ENCODE assay signal across 21 cellular contexts in the genomic region with DNA sequence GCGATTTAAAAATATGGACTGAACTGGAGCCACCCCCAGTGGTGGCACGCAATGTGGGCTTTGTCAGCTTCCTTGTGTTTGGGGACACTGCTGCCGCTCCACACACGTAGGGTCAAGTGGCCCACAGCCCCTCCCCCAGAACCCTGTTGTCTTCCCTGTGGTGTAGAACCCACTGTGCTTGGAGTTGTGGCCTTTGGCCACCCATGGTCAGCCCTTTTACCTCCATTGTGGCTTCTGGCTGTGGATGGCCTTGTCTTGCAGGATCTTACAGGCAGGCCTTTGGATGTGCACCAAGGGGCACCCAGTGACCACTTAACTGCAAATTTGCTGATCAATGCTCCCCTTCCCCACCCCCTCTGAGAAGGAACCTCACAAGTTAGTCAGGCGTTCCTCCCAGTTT. TPM values are rescaled to one million over a fixed set of nuclear protein-coding genes. Genes with fewer than 3 reads are reported as not detected.
DNase-seq lines count a peak whose midpoint lies in the region; ATAC-seq, FAIRE-seq and TF ChIP-seq lines count a peak whose summit lies in the region.
"Had no signal": no experiment of that assay in that cellular context is flagged by ENCODE, and none has a peak within 500 bp of the region (broad histone marks: within the 10 kb centered on the region; RNA-seq: fewer than 3 reads in every experiment).

No MANE protein-coding gene starts in this region.

- no peak overlapping the region for H2BK5ac ChIP-seq in neuronal stem cell (ENCODE audit: low read length)

- no peak overlapping the region for H2AFZ ChIP-seq in neuronal stem cell (ENCODE audit: low read length)

- no peak for TF ChIP-seq POLR2A in H54 (IDR thresholded peaks at IDR 0.05; ENCODE audit: low read depth, low read length)

- peak overlapping the region; percentile 14 for H3K23ac ChIP-seq in neuronal stem cell (ENCODE audit: low read depth, low read length, poor library complexity)

- no peaks in the 10 kb centered on the region for H3K9me3 Mint-ChIP-seq in CD4-positive, alpha-beta T cell
- H3K9me3 Mint-ChIP-seq in WTC11, result no peaks in the 10 kb centered on the region
- H3K9me3 Mint-ChIP-seq in CD8-positive, alpha-beta T cell, result no peaks in the 10 kb centered on the region

- FAIRE-seq in kidney (lab: Jason Lieb, UNC) (no peak), H54 (lab: Jason Lieb, UNC) (no peak), urothelium cell line (lab: Jason Lieb, UNC) (no peak)
- FAIRE-seq: A204.1, D721Med, HepG2 had no signal

- H2BK120ac ChIP-seq in neuronal stem cell (ENCODE audit: low read depth, low read length), result no peak overlapping the region

- peaks cover 26% of the 10 kb centered on the region for H3K36me3 Mint-ChIP-seq in CD4-positive, alpha-beta T cell (ENCODE audit: low read depth)
- H3K36me3 Mint-ChIP-seq in WTC11, result no peaks in the 10 kb centered on the region
- peaks cover 19% of the 10 kb centered on the region for H3K36me3 Mint-ChIP-seq in CD8-positive, alpha-beta T cell

- peaks cover 28% of the 10 kb centered on the region for H3K4me1 Mint-ChIP-seq in CD4-positive, alpha-beta T cell (ENCODE audit: low read depth)
- H3K4me1 Mint-ChIP-seq in WTC11, result peaks cover 81% of the 10 kb centered on the region
- H3K4me1 Mint-ChIP-seq in CD8-positive, alpha-beta T cell (ENCODE audit: low read depth), result peaks cover 32% of the 10 kb centered on the region

- H2AK5ac ChIP-seq in neuronal stem cell (ENCODE audit: low read depth, low read length), result peak overlapping the region; percentile 67

- H3K4me3 ChIP-seq in kidney (ENCODE audit: low read length in 2 of 2), result no peak overlapping the region
- no peak overlapping the region for H3K4me3 ChIP-seq in neuronal stem cell (ENCODE audit: low read length in 2 of 2)
- no peak overlapping the region for H3K4me3 ChIP-seq in CD8-positive, alpha-beta T cell (ENCODE audit: low read depth, low read length)

- no peaks in the 10 kb centered on the region for H3K27me3 Mint-ChIP-seq in CD4-positive, alpha-beta T cell
- no peaks in the 10 kb centered on the region for H3K27me3 Mint-ChIP-seq in WTC11 (ENCODE audit: low read depth)
- H3K27me3 Mint-ChIP-seq in CD8-positive, alpha-beta T cell (ENCODE audit: low read depth), result peaks cover 10% of the 10 kb centered on the region

- POLR2A ChIA-PET in CD4-positive, alpha-beta T cell (lab: Charles Lee), result interaction anchor here (0.6 kb wide), 1 partner anchor 625 kb away, joined by 3 read pairs; no protein-coding TSS in a partner anchor
- POLR2A ChIA-PET in WTC11 (lab: Charles Lee), result no interaction called here
- POLR2A ChIA-PET in CD8-positive, alpha-beta T cell (lab: Charles Lee), result no interaction called here

- no peak for ATAC-seq in CD4-positive, alpha-beta T cell (ENCODE audit: poor library complexity)
- no peak for ATAC-seq in WTC11
- no peak for ATAC-seq in GM18873 (IDR thresholded peaks at IDR 0.05; ENCODE audit: low FRiP score, unreplicated experiment)
- no peak for ATAC-seq in CD8-positive, alpha-beta T cell
- ATAC-seq: HCT116, HepG2 had no signal

- no peaks in the 10 kb centered on the region for H3K9me3 ChIP-seq in CD4-positive, alpha-beta T cell (ENCODE audit: control insufficient read depth, low read length)
- H3K9me3 ChIP-seq in kidney (ENCODE audit: control insufficient read depth in 1 of 2, low read length in 2 of 2) (no peaks in the 10 kb centered on the region), neuronal stem cell (replicated peaks in 1 of 2; ENCODE audit: control insufficient read depth in 2 of 2, insufficient read depth in 1 of 2, low read depth in 1 of 2, low read length in 2 of 2) (no peaks in the 10 kb centered on the region)
- H3K9me3 ChIP-seq in CD8-positive, alpha-beta T cell (ENCODE audit: low read length), result no peaks in the 10 kb centered on the region
- H3K9me3 ChIP-seq: SK-N-SH had no signal

- no peaks in the 10 kb centered on the region for H3K27me3 ChIP-seq in CD4-positive, alpha-beta T cell (ENCODE audit: control insufficient read depth, insufficient read depth, low read length)
- H3K27me3 ChIP-seq in neuronal stem cell (ENCODE audit: control insufficient read depth in 3 of 3, insufficient read depth in 3 of 3, low read depth in 1 of 3, low read length in 3 of 3), result no peaks in the 10 kb centered on the region
- H3K27me3 ChIP-seq in CD8-positive, alpha-beta T cell (ENCODE audit: insufficient read depth, low read length), result no peaks in the 10 kb centered on the region

- H3K79me1 ChIP-seq in neuronal stem cell (ENCODE audit: low read depth, low read length), result peaks cover 5% of the 10 kb centered on the region

- intact Hi-C loops in CD4-positive, alpha-beta T cell (cut with DNase I, micrococcal nuclease), result loop anchor here in 1 of 2 experiments (5.0 kb wide), 1 partner anchor 111 kb away; no protein-coding TSS in a partner anchor
- intact Hi-C loops in kidney (cut with DNase I), result no loop called here
- intact Hi-C loops in CD8-positive, alpha-beta T cell (cut with DNase I, micrococcal nuclease), result no loop called here

- peak overlapping the region; percentile 50 for H3K18ac ChIP-seq in neuronal stem cell (ENCODE audit: low read length)

- no peak overlapping the region for H3K14ac ChIP-seq in neuronal stem cell (ENCODE audit: low read length)

- TF ChIP-seq CTCF in CD4-positive, alpha-beta T cell (IDR thresholded peaks at IDR 0.05), result no peak
- TF ChIP-seq CTCF in WTC11 (IDR thresholded peaks at IDR 0.05), result no peak
- no peak for TF ChIP-seq CTCF in kidney (IDR thresholded peaks at IDR 0.05; ENCODE audit: borderline replicate concordance, extremely low read depth, insufficient read depth)
- no peak for TF ChIP-seq CTCF in CD8-positive, alpha-beta T cell (IDR thresholded peaks at IDR 0.05)

- H3K4me1 ChIP-seq in kidney (ENCODE audit: control insufficient read depth in 1 of 2, insufficient read depth in 1 of 2, low read depth in 1 of 2, low read length in 2 of 2) (peaks cover 16 to 22% of the 10 kb centered on the region in 2 donors), neuronal stem cell (ENCODE audit: control insufficient read depth in 2 of 2, insufficient read depth in 1 of 2, low read depth in 1 of 2, low read length in 2 of 2) (peaks cover 23 to 30% of the 10 kb centered on the region in 2 donors)
- H3K4me1 ChIP-seq in CD8-positive, alpha-beta T cell (ENCODE audit: insufficient read depth, low read length), result peaks cover 27% of the 10 kb centered on the region

- H2BK15ac ChIP-seq in neuronal stem cell (ENCODE audit: low read length), result no peak overlapping the region

- no CpG with 5 or more reads among the region's 5 CpGs for WGBS in neuronal stem cell (ENCODE audit: extremely low coverage in 2 of 2, insufficient read length in 2 of 2, insufficient replicate concordance in 1 of 2), 2 donors

- H4K8ac ChIP-seq in neuronal stem cell (ENCODE audit: low read depth, low read length), result no peak overlapping the region

- CTCF ChIA-PET in CD4-positive, alpha-beta T cell (lab: Charles Lee), result no interaction called here
- CTCF ChIA-PET in WTC11 (lab: Charles Lee), result interaction anchor here (0.7 to 2.5 kb wide), 5 partner anchors 19 to 228 kb away, joined by 3 to 10 read pairs (median 6); no protein-coding TSS in a partner anchor
- CTCF ChIA-PET in CD8-positive, alpha-beta T cell (lab: Charles Lee), result interaction anchor here (0.8 kb wide), 1 partner anchor 19 kb away, joined by 3 read pairs; no protein-coding TSS in a partner anchor

- no peak for DNase-seq in CD4-positive, alpha-beta T cell
- DNase-seq in WTC11 (ENCODE audit: low spot score) (no peak), kidney (peak; percentile 52), neuronal stem cell (ENCODE audit: low spot score) (no peak), H54 (ENCODE audit: insufficient read length, low spot score) (no peak), urothelium cell line (ENCODE audit: low spot score) (no peak)
- DNase-seq in CD8-positive, alpha-beta T cell, result no peak
- DNase-seq: KBM-7, NCI-H187, NCI-H2107, NCI-H510A treated with DMSO at 0.1 percent for 48 hours, NCI-H82, OCI-M1, SHP77, SK-N-SH had no signal

- no peak overlapping the region for H3K27ac Mint-ChIP-seq in CD4-positive, alpha-beta T cell
- peak overlapping the region; percentile 39; the same call in 1 of the 2 replicates for H3K27ac Mint-ChIP-seq in WTC11
- H3K27ac Mint-ChIP-seq in CD8-positive, alpha-beta T cell, result no peak overlapping the region

- H4K91ac ChIP-seq in neuronal stem cell (ENCODE audit: low read depth, low read length, poor library complexity), result no peak overlapping the region

- no peak overlapping the region for H3K27ac ChIP-seq in CD4-positive, alpha-beta T cell (ENCODE audit: low read depth, low read length)
- H3K27ac ChIP-seq in kidney (ENCODE audit: low read depth in 2 of 2, low read length in 2 of 2) (no peak overlapping the region), neuronal stem cell (replicated peaks; ENCODE audit: low read length) (no peak overlapping the region)
- H3K27ac ChIP-seq in CD8-positive, alpha-beta T cell (ENCODE audit: low read depth, low read length), result no peak overlapping the region

- peak overlapping the region; percentile 18 for H3K4me3 Mint-ChIP-seq in CD4-positive, alpha-beta T cell
- H3K4me3 Mint-ChIP-seq in WTC11, result no peak overlapping the region
- H3K4me3 Mint-ChIP-seq in CD8-positive, alpha-beta T cell, result no peak overlapping the region

- H3K9ac ChIP-seq in kidney (ENCODE audit: low read length in 2 of 2) (no peak overlapping the region), neuronal stem cell (ENCODE audit: low read depth, low read length, poor library complexity) (no peak overlapping the region)
- H3K9ac ChIP-seq: SK-N-SH had no signal

- no peak overlapping the region for H3K4ac ChIP-seq in neuronal stem cell (ENCODE audit: low read length)

- H2BK12ac ChIP-seq in neuronal stem cell (ENCODE audit: low read length), result no peak overlapping the region

- no peak overlapping the region for H3K4me2 ChIP-seq in neuronal stem cell (ENCODE audit: insufficient read depth, low read length, poor library complexity, severe bottlenecking)
- H3K4me2 ChIP-seq: SK-N-SH had no signal

- no peaks in the 10 kb centered on the region for H3K36me3 ChIP-seq in kidney (ENCODE audit: control insufficient read depth in 1 of 2, insufficient read depth in 2 of 2, low read length in 2 of 2)
- peaks cover 0 to 17% of the 10 kb centered on the region in 2 donors for H3K36me3 ChIP-seq in neuronal stem cell (replicated peaks in 1 of 2; ENCODE audit: control insufficient read depth in 2 of 2, insufficient read depth in 2 of 2, low read length in 2 of 2)
- H3K36me3 ChIP-seq in CD8-positive, alpha-beta T cell (ENCODE audit: insufficient read depth, low read length), result no peaks in the 10 kb centered on the region

RNA-seq across cellular contexts. Expression of a gene that starts 2.0 kb away (rescaled TPM):
- total RNA-seq in CD4-positive, alpha-beta T cell, result 100 to 1,000 TPM; 122 to 124 TPM
- total RNA-seq in WTC11 (2021) (46.6 to 62.9 TPM (median 48.2 TPM) in 3 replicates), kidney (57.1 TPM)
- polyA plus RNA-seq in kidney (ENCODE audit: insufficient read depth, low read depth, low replicate concordance), result 36.4 TPM
- 30.6 TPM for polyA plus RNA-seq in neuronal stem cell (2013, experiment 1 of 2)
- polyA plus RNA-seq in neuronal stem cell (2013, experiment 2 of 2), result 30.2 TPM
- 100 to 1,000 TPM; 124 TPM for total RNA-seq in CD8-positive, alpha-beta T cell

RNA-seq across cellular contexts. Expression of a gene that starts 12.9 kb away (rescaled TPM):
- not detected for total RNA-seq in CD4-positive, alpha-beta T cell
- total RNA-seq in WTC11 (2021) (not detected in 3 replicates), kidney (not detected)
- polyA plus RNA-seq in kidney (ENCODE audit: insufficient read depth, low read depth, low replicate concordance), result not detected
- polyA plus RNA-seq in neuronal stem cell (2013, experiment 1 of 2), result not detected
- polyA plus RNA-seq in neuronal stem cell (2013, experiment 2 of 2), result not detected
- total RNA-seq in CD8-positive, alpha-beta T cell, result not detected
- total RNA-seq: HepG2 had no signal
- polyA plus RNA-seq: BJ, HepG2, SK-N-SH had no signal

RNA-seq across cellular contexts. Expression of a gene that starts 44.2 kb away (rescaled TPM):
- total RNA-seq in CD4-positive, alpha-beta T cell, result not detected
- 0.44 to 1.1 TPM (median 0.89 TPM) in 3 replicates for total RNA-seq in WTC11 (2021)
- total RNA-seq in kidney, result 0.47 TPM
- polyA plus RNA-seq in kidney (ENCODE audit: insufficient read depth, low read depth, low replicate concordance), result 4.0 TPM
- polyA plus RNA-seq in neuronal stem cell (2013, experiment 1 of 2), result 1.7 TPM
- polyA plus RNA-seq in neuronal stem cell (2013, experiment 2 of 2), result 1.4 TPM
- not detected for total RNA-seq in CD8-positive, alpha-beta T cell
